1 cellular context compared by ENCODE assay signal in the genomic region with DNA sequence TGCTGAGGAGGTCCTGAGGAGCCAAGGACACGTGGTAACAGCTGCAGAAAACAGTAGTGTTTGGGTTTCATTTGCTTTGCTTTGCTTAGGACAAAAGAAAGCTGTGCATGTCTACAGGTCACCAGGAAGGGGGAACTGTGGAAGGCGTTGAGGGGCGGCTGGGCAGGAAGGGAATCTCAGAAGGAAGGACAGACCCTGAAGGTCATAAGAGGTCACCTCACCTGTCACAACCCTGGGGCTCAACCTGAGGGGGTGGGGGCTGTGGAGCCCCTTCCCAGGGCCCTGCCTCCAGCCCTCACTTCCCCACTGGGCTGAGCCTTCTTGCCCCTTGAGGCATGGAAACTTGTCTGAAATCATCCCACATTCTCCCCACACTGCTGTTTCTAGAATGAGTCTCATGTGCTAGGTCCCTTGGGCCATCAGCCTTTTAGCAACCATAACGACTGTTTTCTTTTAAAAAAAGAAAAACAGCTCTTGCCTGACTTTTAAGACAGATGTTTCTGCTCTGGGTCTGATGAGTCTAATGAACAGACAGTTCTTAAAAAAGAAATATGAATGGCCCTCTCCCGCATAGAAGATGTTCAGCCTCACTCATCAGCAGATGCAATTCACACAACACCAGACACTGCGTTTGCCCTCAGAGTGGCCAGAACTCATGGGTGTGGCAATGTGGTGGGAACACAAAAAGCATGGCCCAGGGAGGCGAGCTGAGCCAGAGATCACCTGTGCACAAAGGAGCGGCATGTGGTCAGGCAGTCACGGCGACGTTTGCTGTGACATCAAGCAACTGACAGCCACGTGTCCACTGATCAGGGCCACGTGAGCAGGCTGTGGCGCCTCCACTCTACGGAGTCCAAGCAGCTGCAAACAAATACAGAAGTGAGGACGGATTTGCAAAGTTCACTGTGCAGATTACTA.
TF ChIP-seq lines count a peak whose summit lies in the region.

No MANE protein-coding gene starts in this region.

TF ChIP-seq in HepG2, 621 proteins besides CTCF, POLR2A, EP300 and RAD21 (continued from another document):
- TF ChIP-seq ZNF574 (CRISPR knock-in tag; IDR thresholded peaks at IDR 0.05) (peak; percentile 53), NR1H2 (CRISPR knock-in tag; IDR thresholded peaks at IDR 0.05; ENCODE audit: borderline replicate concordance, low read depth) (no peak), KDM2A (CRISPR knock-in tag; IDR thresholded peaks at IDR 0.05; ENCODE audit: borderline replicate concordance, low read depth) (0 out of 2 replicates have a peak, but pooled peaks have one; percentile 38), NFIB (CRISPR knock-in tag; IDR thresholded peaks at IDR 0.05; ENCODE audit: borderline replicate concordance) (0 out of 2 replicates have a peak, but pooled peaks have one; percentile 27), SAP130 (CRISPR knock-in tag; IDR thresholded peaks at IDR 0.05; ENCODE audit: low read depth) (peak; percentile 48), ZNF768 (CRISPR knock-in tag; IDR thresholded peaks at IDR 0.05) (no peak)
- TF ChIP-seq, protein P1, sequence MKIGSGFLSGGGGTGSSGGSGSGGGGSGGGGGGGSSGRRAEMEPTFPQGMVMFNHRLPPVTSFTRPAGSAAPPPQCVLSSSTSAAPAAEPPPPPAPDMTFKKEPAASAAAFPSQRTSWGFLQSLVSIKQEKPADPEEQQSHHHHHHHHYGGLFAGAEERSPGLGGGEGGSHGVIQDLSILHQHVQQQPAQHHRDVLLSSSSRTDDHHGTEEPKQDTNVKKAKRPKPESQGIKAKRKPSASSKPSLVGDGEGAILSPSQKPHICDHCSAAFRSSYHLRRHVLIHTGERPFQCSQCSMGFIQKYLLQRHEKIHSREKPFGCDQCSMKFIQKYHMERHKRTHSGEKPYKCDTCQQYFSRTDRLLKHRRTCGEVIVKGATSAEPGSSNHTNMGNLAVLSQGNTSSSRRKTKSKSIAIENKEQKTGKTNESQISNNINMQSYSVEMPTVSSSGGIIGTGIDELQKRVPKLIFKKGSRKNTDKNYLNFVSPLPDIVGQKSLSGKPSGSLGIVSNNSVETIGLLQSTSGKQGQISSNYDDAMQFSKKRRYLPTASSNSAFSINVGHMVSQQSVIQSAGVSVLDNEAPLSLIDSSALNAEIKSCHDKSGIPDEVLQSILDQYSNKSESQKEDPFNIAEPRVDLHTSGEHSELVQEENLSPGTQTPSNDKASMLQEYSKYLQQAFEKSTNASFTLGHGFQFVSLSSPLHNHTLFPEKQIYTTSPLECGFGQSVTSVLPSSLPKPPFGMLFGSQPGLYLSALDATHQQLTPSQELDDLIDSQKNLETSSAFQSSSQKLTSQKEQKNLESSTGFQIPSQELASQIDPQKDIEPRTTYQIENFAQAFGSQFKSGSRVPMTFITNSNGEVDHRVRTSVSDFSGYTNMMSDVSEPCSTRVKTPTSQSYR (CRISPR knock-in tag; IDR thresholded peaks at IDR 0.05; ENCODE audit: borderline replicate concordance) = no peak
- TF ChIP-seq, protein P2, sequence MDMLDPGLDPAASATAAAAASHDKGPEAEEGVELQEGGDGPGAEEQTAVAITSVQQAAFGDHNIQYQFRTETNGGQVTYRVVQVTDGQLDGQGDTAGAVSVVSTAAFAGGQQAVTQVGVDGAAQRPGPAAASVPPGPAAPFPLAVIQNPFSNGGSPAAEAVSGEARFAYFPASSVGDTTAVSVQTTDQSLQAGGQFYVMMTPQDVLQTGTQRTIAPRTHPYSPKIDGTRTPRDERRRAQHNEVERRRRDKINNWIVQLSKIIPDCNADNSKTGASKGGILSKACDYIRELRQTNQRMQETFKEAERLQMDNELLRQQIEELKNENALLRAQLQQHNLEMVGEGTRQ (IDR thresholded peaks at IDR 0.05; ENCODE audit: low read depth, low read length) = peak; percentile 61
- TF ChIP-seq, protein P2 (CRISPR knock-in tag; IDR thresholded peaks at IDR 0.05; ENCODE audit: borderline replicate concordance) = peak; percentile 76; the same call in 1 of the 2 replicates
TF ChIP-seq in HepG2: peak in this region for 63.
